Comparison of ENCODE assay signal across 9 cellular contexts in genomic region chr3:113697192-113698090, GRCh38. TPM values are rescaled to one million over a fixed set of nuclear protein-coding genes. Genes with fewer than 3 reads are reported as not detected.
A peak's percentile ranks its signal among the peaks of the same experiment; 100 is the strongest.
DNase-seq lines count a peak whose midpoint lies in the region; FAIRE-seq and TF ChIP-seq lines count a peak whose summit lies in the region.
"Had no signal": no experiment of that assay in that cellular context is flagged by ENCODE, and none has a peak within 500 bp of the region (broad histone marks: within the 10 kb centered on the region; RNA-seq: fewer than 3 reads in every experiment).

No MANE protein-coding gene starts in this region.

- no peaks in the 10 kb centered on the region for H3K27me3 Mint-ChIP-seq in osteocyte (ENCODE audit: unreplicated experiment)

- H2AFZ ChIP-seq in SU-DHL-6 (ENCODE audit: low read depth, low read length, severe bottlenecking): peak overlapping the region; percentile 91

- TF ChIP-seq CTCF in SU-DHL-6 (IDR thresholded peaks at IDR 0.05; ENCODE audit: insufficient read depth, low read length, poor library complexity, severe bottlenecking): no peak
- no peak for TF ChIP-seq CTCF in osteocyte (IDR thresholded peaks at IDR 0.05)

- no peaks in the 10 kb centered on the region for H3K9me2 ChIP-seq in SU-DHL-6 (replicated peaks; ENCODE audit: insufficient read depth, low read length)

- H3K79me2 ChIP-seq in SU-DHL-6 (ENCODE audit: insufficient read depth, low read length): peaks cover 14% of the 10 kb centered on the region; the same call in 1 of the 2 replicates

- H4K20me1 ChIP-seq in SU-DHL-6 (ENCODE audit: low read depth, low read length): no peaks in the 10 kb centered on the region

- DNase-seq in AML-193 (lab: John Stamatoyannopoulos, UW) (peak; percentile 33 to 34), H4 (ENCODE audit: low spot score) (peak; percentile 4), left kidney (ENCODE audit: low read depth, low spot score) (peak; percentile 76), GM12892 (ENCODE audit: insufficient read length) (no peak), osteocyte (ENCODE audit: extremely low spot score, unreplicated experiment) (no peak)
- peak; percentile 9 for DNase-seq in central memory CD4-positive, alpha-beta T cell

- TF ChIP-seq POLR2A in GM12892 (IDR thresholded peaks at IDR 0.05; ENCODE audit: low read depth, low read length): no peak

- peak overlapping the region; percentile 78 for H3K9ac ChIP-seq in SU-DHL-6 (ENCODE audit: low read length)
- peak overlapping the region; percentile 75 to 96 (median 89) for H3K9ac ChIP-seq in subcutaneous abdominal adipose tissue (ENCODE audit: low read length in 5 of 5)

- peak overlapping the region; percentile 95 for H3K4me2 ChIP-seq in SU-DHL-6 (ENCODE audit: low read depth, low read length, poor library complexity, severe bottlenecking)

- no peaks in the 10 kb centered on the region for H3K9me3 Mint-ChIP-seq in osteocyte (ENCODE audit: unreplicated experiment)
- H3K9me3 Mint-ChIP-seq: mesothelial cell of epicardium had no signal

- H3K4me3 Mint-ChIP-seq in osteocyte (ENCODE audit: unreplicated experiment): no peak overlapping the region
- H3K4me3 Mint-ChIP-seq: mesothelial cell of epicardium had no signal

- no peaks in the 10 kb centered on the region for H3K36me3 ChIP-seq in SU-DHL-6 (ENCODE audit: low read length)
- no peaks in the 10 kb centered on the region for H3K36me3 ChIP-seq in subcutaneous abdominal adipose tissue (ENCODE audit: control insufficient read depth in 5 of 5, insufficient read depth in 5 of 5, low read length in 5 of 5)

- peak overlapping the region; percentile 57 for H3K27ac ChIP-seq in SU-DHL-6 (ENCODE audit: low read depth, low read length)
- peak overlapping the region; percentile 96 for H3K27ac ChIP-seq in subcutaneous abdominal adipose tissue (ENCODE audit: low read depth, low read length)

- H3K27me3 ChIP-seq in SU-DHL-6 (ENCODE audit: low read length) (no peaks in the 10 kb centered on the region), subcutaneous abdominal adipose tissue (ENCODE audit: control insufficient read depth in 5 of 5, insufficient read depth in 4 of 5, low read length in 5 of 5) (no peaks in the 10 kb centered on the region)

- no peaks in the 10 kb centered on the region for H3F3A ChIP-seq in SU-DHL-6 (ENCODE audit: insufficient read depth)

- H3K4me1 Mint-ChIP-seq in osteocyte (ENCODE audit: unreplicated experiment): peaks cover 23% of the 10 kb centered on the region

- FAIRE-seq in GM12892 (lab: Jason Lieb, UNC): no peak

- H3K9me3 ChIP-seq in SU-DHL-6 (ENCODE audit: insufficient read depth, low read length) (no peaks in the 10 kb centered on the region), subcutaneous abdominal adipose tissue (ENCODE audit: control insufficient read depth in 5 of 5, low read length in 5 of 5) (no peaks in the 10 kb centered on the region)

- H3K4me1 ChIP-seq in subcutaneous abdominal adipose tissue (ENCODE audit: control insufficient read depth in 5 of 5, insufficient read depth in 5 of 5, low read length in 5 of 5): peaks cover 4 to 40% (median 35%) of the 10 kb centered on the region in 5 donors

- peak overlapping the region; percentile 82 for H3K4me3 ChIP-seq in SU-DHL-6 (ENCODE audit: insufficient read depth, low read length, poor library complexity, severe bottlenecking)
- peak overlapping the region; percentile 86 to 100 (median 95) for H3K4me3 ChIP-seq in subcutaneous abdominal adipose tissue (ENCODE audit: low read depth in 1 of 5, low read length in 5 of 5)

- H3K36me3 Mint-ChIP-seq in osteocyte (ENCODE audit: unreplicated experiment): no peaks in the 10 kb centered on the region
- H3K36me3 Mint-ChIP-seq: mesothelial cell of epicardium had no signal

- H3K27ac Mint-ChIP-seq in osteocyte (ENCODE audit: unreplicated experiment): no peak overlapping the region
- H3K27ac Mint-ChIP-seq: mesothelial cell of epicardium had no signal

RNA-seq across cellular contexts. Expression of gene USF3, which starts 1.0 kb away (rescaled TPM):
- 4.3 and 9.3 TPM in 2 replicates for total RNA-seq in H4 (2014; rRNA removed; shearing (Covaris generic))
- 4.5 TPM for polyA plus RNA-seq in GM12892 (2012; ENCODE audit: missing spikeins)
- total RNA-seq in osteocyte: 12.0 and 12.6 TPM in 2 replicates

RNA-seq across cellular contexts. Expression of gene NAA50, which starts 48.6 kb away (rescaled TPM):
- 116 and 193 TPM in 2 replicates for total RNA-seq in H4 (2014; rRNA removed; shearing (Covaris generic))
- polyA plus RNA-seq in GM12892 (2012; ENCODE audit: missing spikeins): 71.9 TPM
- 82.8 and 83.1 TPM in 2 replicates for total RNA-seq in osteocyte

RNA-seq across cellular contexts. Expression of gene ATP6V1A, which starts 49.4 kb away (rescaled TPM):
- 52.5 and 73.4 TPM in 2 replicates for total RNA-seq in H4 (2014; rRNA removed; shearing (Covaris generic))
- polyA plus RNA-seq in GM12892 (2012; ENCODE audit: missing spikeins): 28.8 TPM
- total RNA-seq in osteocyte: 73.7 and 84.7 TPM in 2 replicates

Comparison
In these comparisons a context has a peak if more than half of its experiments do, and no peak if none do; other contexts are left out.
1. DNase-seq: peak in AML-193 (2 of 2), H4 (single experiment), central memory CD4-positive, alpha-beta T cell (single experiment) and left kidney (single experiment); none in GM12892 (single experiment) and osteocyte (single experiment).